Comparison of ENCODE assay signal across 13 cellular contexts in the genomic region with DNA sequence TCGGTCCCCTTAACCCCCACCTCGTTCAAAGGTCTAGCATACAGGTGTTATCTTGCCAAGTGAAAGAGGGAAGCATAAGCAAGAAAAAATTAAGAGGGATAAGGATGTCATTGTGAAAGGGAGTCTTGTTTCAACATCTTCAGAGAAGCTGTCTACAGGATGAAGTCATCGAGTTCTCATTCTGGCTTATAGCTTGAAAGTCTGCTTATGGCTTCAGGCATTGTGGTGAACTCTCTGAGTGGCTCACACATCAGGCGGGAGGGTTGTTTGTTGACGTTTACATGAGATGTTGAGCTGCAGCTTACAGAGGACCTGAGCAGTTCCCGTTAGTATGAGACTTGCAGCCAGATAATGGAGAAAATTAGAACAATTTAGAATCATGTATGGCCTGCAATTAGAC.
DNase-seq lines count a peak whose midpoint lies in the region; ATAC-seq, FAIRE-seq and TF ChIP-seq lines count a peak whose summit lies in the region.
"Had no signal": no experiment of that assay in that cellular context is flagged by ENCODE, and none has a peak within 500 bp of the region (broad histone marks: within the 10 kb centered on the region; RNA-seq: fewer than 3 reads in every experiment).

No MANE protein-coding gene starts in this region.

- H3K36me3 Mint-ChIP-seq in activated naive CD4-positive, alpha-beta T cell treated with anti-CD3 and anti-CD28 coated beads, Interleukin-2, amount 10 ng/mL, durations not matched to agents 7 days and 5 days: no peaks in the 10 kb centered on the region

- POLR2A ChIA-PET in GM10248 (lab: Yijun Ruan, JAX): no interaction called here

- no peaks in the 10 kb centered on the region for H3K9me3 Mint-ChIP-seq in activated naive CD4-positive, alpha-beta T cell treated with anti-CD3 and anti-CD28 coated beads, Interleukin-2, amount 10 ng/mL, durations not matched to agents 7 days and 5 days
- H3K9me3 Mint-ChIP-seq: T-helper 1 cell treated with Interleukin-12 subunit alpha and Interleukin-12 subunit beta and Interleukin-4 antibody, amounts not matched to agents 30 μg/mL and 1 μg/mL, for 36 hours had no signal

- H3K4me3 Mint-ChIP-seq in activated naive CD4-positive, alpha-beta T cell treated with anti-CD3 and anti-CD28 coated beads, Interleukin-2, amount 10 ng/mL, durations not matched to agents 7 days and 5 days: no peak overlapping the region
- H3K4me3 Mint-ChIP-seq: T-helper 1 cell treated with Interleukin-12 subunit alpha and Interleukin-12 subunit beta and Interleukin-4 antibody, amounts not matched to agents 30 μg/mL and 1 μg/mL, for 36 hours had no signal

- DNase-seq in AG08396 (ENCODE audit: low spot score) (peak; percentile 33), GM19239 (ENCODE audit: insufficient read length, low spot score) (no peak), SW480 (ENCODE audit: low spot score) (peak; percentile 0), fibroblast of peridontal ligament (ENCODE audit: extremely low read depth) (peak; percentile 82), GM10248 (ENCODE audit: extremely low spot score) (no peak)
- DNase-seq in activated naive CD4-positive, alpha-beta T cell treated with anti-CD3 and anti-CD28 coated beads, Interleukin-2, amount 10 ng/mL, durations not matched to agents 7 days and 5 days: no peak
- DNase-seq: activated CD4-positive, alpha-beta T cell treated with anti-CD3 and anti-CD28 coated beads, Interleukin-2, amount 50 U/mL, for 1 hour; BE2C; kidney; stimulated activated naive CD4-positive, alpha-beta T cell treated with Interleukin-2 at 50 U/mL for 16 hours had no signal

- CTCF ChIA-PET in activated naive CD4-positive, alpha-beta T cell treated with anti-CD3 and anti-CD28 coated beads, Interleukin-2, amount 10 ng/mL, durations not matched to agents 7 days and 5 days (lab: Charles Lee): interaction anchor here (0.9 kb wide), 1 partner anchor 58 kb away, joined by 3 read pairs; no protein-coding TSS in a partner anchor
- CTCF ChIA-PET in GM10248 (lab: Yijun Ruan, JAX): no interaction called here

- peak; percentile 45 for FAIRE-seq in GM19239 (lab: Jason Lieb, UNC)
- FAIRE-seq: kidney had no signal

- ATAC-seq in HG02588 (IDR thresholded peaks at IDR 0.05; ENCODE audit: unreplicated experiment) (no peak), GM21737 (IDR thresholded peaks at IDR 0.05; ENCODE audit: unreplicated experiment) (no peak)

- H3K27me3 Mint-ChIP-seq in activated naive CD4-positive, alpha-beta T cell treated with anti-CD3 and anti-CD28 coated beads, Interleukin-2, amount 10 ng/mL, durations not matched to agents 7 days and 5 days: peaks cover 4% of the 10 kb centered on the region

- peaks cover 4% of the 10 kb centered on the region for H3K4me1 Mint-ChIP-seq in activated naive CD4-positive, alpha-beta T cell treated with anti-CD3 and anti-CD28 coated beads, Interleukin-2, amount 10 ng/mL, durations not matched to agents 7 days and 5 days

- H3K27ac Mint-ChIP-seq in activated naive CD4-positive, alpha-beta T cell treated with anti-CD3 and anti-CD28 coated beads, Interleukin-2, amount 10 ng/mL, durations not matched to agents 7 days and 5 days: no peak overlapping the region
- H3K27ac Mint-ChIP-seq: T-helper 1 cell treated with Interleukin-12 subunit alpha and Interleukin-12 subunit beta and Interleukin-4 antibody, amounts not matched to agents 30 μg/mL and 1 μg/mL, for 36 hours had no signal

- TF ChIP-seq CTCF in GM10248 (IDR thresholded peaks at IDR 0.05; ENCODE audit: control extremely low read depth, extremely low read depth, low read depth, missing control alignments): no peak

Comparison
In these comparisons a context has a peak if more than half of its experiments do, and no peak if none do; other contexts are left out.
1. DNase-seq: peak in AG08396 (single experiment), SW480 (single experiment) and fibroblast of peridontal ligament (single experiment); none in GM19239 (single experiment), activated naive CD4-positive, alpha-beta T cell treated with anti-CD3 and anti-CD28 coated beads, Interleukin-2, amount 10 ng/mL, durations not matched to agents 7 days and 5 days (single experiment) and GM10248 (single experiment).